In genomic region chr12:132828706-132829534, GRCh38 we compare ENCODE assay signal across 8 cellular contexts. TPM values are rescaled to one million over a fixed set of nuclear protein-coding genes. Genes with fewer than 3 reads are reported as not detected.
DNase-seq lines count a peak whose midpoint lies in the region; ATAC-seq and TF ChIP-seq lines count a peak whose summit lies in the region.

Gene GOLGA3, minus strand, starts transcription at chr12:132828869. Its CDS starts 6,741 bp downstream, at chr12:132822128.

- peak within 1 kb of the TSS; percentile 94 for H3K4me3 Mint-ChIP-seq in activated T-helper 17 cell treated with anti-CD3 and anti-CD28 coated beads, Interleukin-2, amount 50 U/mL, for 72 hours
- peak within 1 kb of the TSS; percentile 96 for H3K4me3 Mint-ChIP-seq in natural killer cell

- no peaks in the 10 kb centered on the region for H3K9me3 Mint-ChIP-seq in activated T-helper 17 cell treated with anti-CD3 and anti-CD28 coated beads, Interleukin-2, amount 50 U/mL, for 72 hours
- H3K9me3 Mint-ChIP-seq in natural killer cell = no peaks in the 10 kb centered on the region

- no peaks in the 10 kb centered on the region for H3K27me3 Mint-ChIP-seq in activated T-helper 17 cell treated with anti-CD3 and anti-CD28 coated beads, Interleukin-2, amount 50 U/mL, for 72 hours
- no peaks in the 10 kb centered on the region for H3K27me3 Mint-ChIP-seq in natural killer cell (ENCODE audit: low read depth in 2 of 2)

- H3K4me1 Mint-ChIP-seq in activated T-helper 17 cell treated with anti-CD3 and anti-CD28 coated beads, Interleukin-2, amount 50 U/mL, for 72 hours = peaks cover 21% of the 10 kb centered on the region
- H3K4me1 Mint-ChIP-seq in natural killer cell = peaks cover 35 to 37% of the 10 kb centered on the region in 2 donors

- TF ChIP-seq CTCF in RWPE1 (conservative IDR thresholded peaks at IDR 0.05; ENCODE audit: low read depth) (no peak), natural killer cell (IDR thresholded peaks at IDR 0.05) (no peak)

- peak; percentile 93 for ATAC-seq in activated T-helper 17 cell treated with anti-CD3 and anti-CD28 coated beads, Interleukin-2, amount 50 U/mL, for 72 hours (replicated peaks)
- ATAC-seq in natural killer cell = peak; percentile 92 to 95 (median 94)

- intact Hi-C loops in natural killer cell (cut with micrococcal nuclease) = loop anchor here (2.0 kb wide), 1 partner anchor 58 kb away; the partner anchor contains the start of gene CHFR

- CTCF ChIA-PET in RWPE1 (lab: Yijun Ruan, JAX) = no interaction called here

- H3K36me3 Mint-ChIP-seq in activated T-helper 17 cell treated with anti-CD3 and anti-CD28 coated beads, Interleukin-2, amount 50 U/mL, for 72 hours (ENCODE audit: low read depth) = peaks cover 50% of the 10 kb centered on the region
- H3K36me3 Mint-ChIP-seq in natural killer cell = no peaks in the 10 kb centered on the region

- H3K27ac Mint-ChIP-seq in activated T-helper 17 cell treated with anti-CD3 and anti-CD28 coated beads, Interleukin-2, amount 50 U/mL, for 72 hours = peak within 1 kb of the TSS; percentile 99
- H3K27ac Mint-ChIP-seq in natural killer cell = peak within 1 kb of the TSS; percentile 98

- POLR2A ChIA-PET in RWPE1 (lab: Yijun Ruan, JAX; ENCODE audit: low non-redundant PET) = no interaction called here

- DNase-seq in EH (ENCODE audit: low read depth) (peak; percentile 93), H4 (ENCODE audit: low spot score) (peak; percentile 85), LoVo (ENCODE audit: low spot score) (peak; percentile 97), RWPE1 (ENCODE audit: low spot score) (peak; percentile 96), fibroblast of peridontal ligament (ENCODE audit: extremely low read depth) (peak; percentile 94), natural killer cell (peak; percentile 94)
- DNase-seq in stimulated activated naive CD4-positive, alpha-beta T cell (lab: John Stamatoyannopoulos, UW) = peak; percentile 88 to 99 (median 94)

- H3K27ac ChIP-seq in RWPE1 = peak within 1 kb of the TSS; percentile 93

RNA-seq across cellular contexts. Expression of gene GOLGA3, which starts in this region (rescaled TPM):
- 21.1 and 37.3 TPM in 2 replicates for total RNA-seq in H4 (2014; rRNA removed; shearing (Covaris generic))
- 10 to 100 TPM; 51.8 to 56.8 TPM for total RNA-seq in activated T-helper 17 cell treated with anti-CD3 and anti-CD28 coated beads, Interleukin-2, amount 50 U/mL, for 72 hours
- total RNA-seq in natural killer cell = 10 to 100 TPM; 39.1 to 54.3 (median 50.9) TPM

Comparison
In these comparisons a context has a peak if more than half of its experiments do, and no peak if none do; other contexts are left out.
1. Peak in every context shown above with its lines: DNase-seq, ATAC-seq and H3K27ac ChIP-seq.